ENCODE assay signal across 8 cellular contexts in the genomic region with DNA sequence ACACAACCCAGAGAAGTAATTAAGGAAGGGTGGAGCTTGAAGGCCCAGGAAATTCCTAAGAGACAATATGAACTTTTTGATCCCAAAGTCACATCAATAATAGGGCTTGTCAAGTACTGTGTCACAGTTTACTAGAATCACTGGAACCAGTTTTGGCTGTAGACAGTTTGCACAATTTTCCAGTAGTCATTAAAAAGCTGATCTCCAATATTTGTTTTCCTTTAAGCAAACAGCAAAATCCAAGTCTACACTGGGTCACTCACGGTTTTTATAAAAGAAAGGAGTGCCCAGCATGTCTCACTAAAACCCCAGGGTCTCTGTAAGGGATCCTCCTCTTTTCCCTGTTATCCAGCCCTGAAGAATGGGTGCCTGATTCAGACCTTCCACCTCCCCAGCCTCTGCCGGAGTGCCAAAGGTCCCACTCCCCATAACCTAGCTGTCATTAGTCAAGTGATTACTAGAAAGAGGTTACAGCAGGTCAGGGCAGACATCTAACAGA. TPM values are rescaled to one million over a fixed set of nuclear protein-coding genes. Genes with fewer than 3 reads are reported as not detected.
DNase-seq lines count a peak whose midpoint lies in the region; ATAC-seq and TF ChIP-seq lines count a peak whose summit lies in the region.

No MANE protein-coding gene starts in this region.

- H3K27ac Mint-ChIP-seq in activated naive CD8-positive, alpha-beta T cell treated with anti-CD3 and anti-CD28 coated beads, Interleukin-2, amount 10 ng/mL, durations not matched to agents 7 days and 5 days, result peak overlapping the region; percentile 94

- H3K4me3 ChIP-seq in kidney epithelial cell (ENCODE audit: low read depth, low read length), result peak overlapping the region; percentile 64

- ATAC-seq in activated naive CD8-positive, alpha-beta T cell treated with anti-CD3 and anti-CD28 coated beads, Interleukin-2, amount 10 ng/mL, durations not matched to agents 7 days and 5 days (ENCODE audit: low read depth), result no peak
- ATAC-seq in HG03097 (IDR thresholded peaks at IDR 0.05; ENCODE audit: low FRiP score, unreplicated experiment), result no peak

- DNase-seq in NCI-H146 (lab: John Stamatoyannopoulos, UW) (peak; percentile 27), NCI-H146 treated with DMSO at 0.1 percent for 48 hours (lab: John Stamatoyannopoulos, UW; ENCODE audit: unreplicated experiment) (no peak), kidney epithelial cell (ENCODE audit: low read depth) (no peak), substantia nigra (lab: John Stamatoyannopoulos, UW) (peak in 2 of 49 donors; percentile 37 to 49), RKO (ENCODE audit: low spot score) (no peak), 8988T (no peak)
- DNase-seq in activated naive CD8-positive, alpha-beta T cell treated with anti-CD3 and anti-CD28 coated beads, Interleukin-2, amount 10 ng/mL, durations not matched to agents 7 days and 5 days, result no peak

- H3K4me3 Mint-ChIP-seq in activated naive CD8-positive, alpha-beta T cell treated with anti-CD3 and anti-CD28 coated beads, Interleukin-2, amount 10 ng/mL, durations not matched to agents 7 days and 5 days, result peak overlapping the region; percentile 97

- H3K4me1 Mint-ChIP-seq in activated naive CD8-positive, alpha-beta T cell treated with anti-CD3 and anti-CD28 coated beads, Interleukin-2, amount 10 ng/mL, durations not matched to agents 7 days and 5 days, result peaks cover 6% of the 10 kb centered on the region

- H3K27me3 Mint-ChIP-seq in activated naive CD8-positive, alpha-beta T cell treated with anti-CD3 and anti-CD28 coated beads, Interleukin-2, amount 10 ng/mL, durations not matched to agents 7 days and 5 days, result no peaks in the 10 kb centered on the region

- TF ChIP-seq CTCF in kidney epithelial cell (IDR thresholded peaks at IDR 0.05; ENCODE audit: insufficient read depth, low read length, poor library complexity, severe bottlenecking), result no peak

- peaks cover 2% of the 10 kb centered on the region for H3K36me3 Mint-ChIP-seq in activated naive CD8-positive, alpha-beta T cell treated with anti-CD3 and anti-CD28 coated beads, Interleukin-2, amount 10 ng/mL, durations not matched to agents 7 days and 5 days

- POLR2A ChIA-PET in activated naive CD8-positive, alpha-beta T cell treated with anti-CD3 and anti-CD28 coated beads, Interleukin-2, amount 10 ng/mL, durations not matched to agents 7 days and 5 days (lab: Charles Lee), result no interaction called here

- H3K36me3 ChIP-seq in kidney epithelial cell (ENCODE audit: control insufficient read depth, insufficient read depth, low read length), result no peaks in the 10 kb centered on the region

- H3K27ac ChIP-seq in substantia nigra (ENCODE audit: low read depth, low read length, poor library complexity, severe bottlenecking), result peak overlapping the region; percentile 93

- no peaks in the 10 kb centered on the region for H3K9me3 Mint-ChIP-seq in activated naive CD8-positive, alpha-beta T cell treated with anti-CD3 and anti-CD28 coated beads, Interleukin-2, amount 10 ng/mL, durations not matched to agents 7 days and 5 days

- no peaks in the 10 kb centered on the region for H3K27me3 ChIP-seq in kidney epithelial cell (ENCODE audit: control insufficient read depth, insufficient read depth, low read length)

RNA-seq across cellular contexts. Expression of a gene that starts 0.6 kb away (rescaled TPM):
- total RNA-seq in activated naive CD8-positive, alpha-beta T cell treated with anti-CD3 and anti-CD28 coated beads, Interleukin-2, amount 10 ng/mL, durations not matched to agents 7 days and 5 days, result 10 to 100 TPM; 17.8 to 18.9 TPM
- 17.1 and 17.7 TPM in 2 replicates for total RNA-seq in kidney epithelial cell

RNA-seq across cellular contexts. Expression of a gene that starts 33.5 kb away (rescaled TPM):
- 1 to 10 TPM; 3.8 to 4.1 TPM for total RNA-seq in activated naive CD8-positive, alpha-beta T cell treated with anti-CD3 and anti-CD28 coated beads, Interleukin-2, amount 10 ng/mL, durations not matched to agents 7 days and 5 days
- 1.2 and 2.1 TPM in 2 replicates for total RNA-seq in kidney epithelial cell

RNA-seq across cellular contexts. Expression of a gene that starts 54.9 kb away (rescaled TPM):
- total RNA-seq in activated naive CD8-positive, alpha-beta T cell treated with anti-CD3 and anti-CD28 coated beads, Interleukin-2, amount 10 ng/mL, durations not matched to agents 7 days and 5 days, result 10 to 100 TPM; 35.0 to 36.1 TPM
- total RNA-seq in kidney epithelial cell, result 3.6 and 4.5 TPM in 2 replicates
